Comparison of ENCODE assay signal across 9 cellular contexts in genomic region chr3:100399341-100400071, GRCh38. TPM values are rescaled to one million over a fixed set of nuclear protein-coding genes. Genes with fewer than 3 reads are reported as not detected.
A peak's percentile ranks its signal among the peaks of the same experiment; 100 is the strongest.
DNase-seq lines count a peak whose midpoint lies in the region; ATAC-seq, FAIRE-seq and TF ChIP-seq lines count a peak whose summit lies in the region.
"Had no signal": no experiment of that assay in that cellular context is flagged by ENCODE, and none has a peak within 500 bp of the region (broad histone marks: within the 10 kb centered on the region; RNA-seq: fewer than 3 reads in every experiment).

No MANE protein-coding gene starts in this region.

- no peak for TF ChIP-seq CTCF in lung (IDR thresholded peaks at IDR 0.05; ENCODE audit: control extremely low read depth, extremely low read depth)
- no peak for TF ChIP-seq CTCF in upper lobe of left lung (IDR thresholded peaks at IDR 0.05)

- ATAC-seq in activated T-cell treated with anti-CD3 and anti-CD28 coated beads, Interleukin-2, amount 50 U/mL, for 72 hours (replicated peaks in 1 of 2): no peak
- ATAC-seq in lung (ENCODE audit: insufficient read depth, low FRiP score) (no peak), upper lobe of left lung (ENCODE audit: low FRiP score in 2 of 2) (no peak), GM21529 (IDR thresholded peaks at IDR 0.05; ENCODE audit: unreplicated experiment) (no peak)

- peak overlapping the region; percentile 93 to 100 for H3K4me3 Mint-ChIP-seq in activated T-cell treated with anti-CD3 and anti-CD28 coated beads, Interleukin-2, amount 50 U/mL, for 72 hours

- DNase-seq in activated T-cell treated with anti-CD3 and anti-CD28 coated beads, Interleukin-2, amount 50 U/mL, for 72 hours: no peak
- no peak for DNase-seq in activated T-cell treated with anti-CD3 and anti-CD28 coated beads, Interleukin-2, amount 50 U/mL, for 48 hours
- DNase-seq in adipocyte (ENCODE audit: low read depth) (no peak), lung (ENCODE audit: low spot score) (no peak), upper lobe of left lung (peak in 1 of 2 donors; percentile 11), inferior parietal cortex (ENCODE audit: extremely low spot score) (no peak), urothelium cell line (ENCODE audit: low spot score) (no peak)
- DNase-seq: NCI-H2029 treated with DMSO at 0.1 percent for 48 hours had no signal

- H3K27me3 Mint-ChIP-seq in activated T-cell treated with anti-CD3 and anti-CD28 coated beads, Interleukin-2, amount 50 U/mL, for 72 hours (ENCODE audit: low read depth): no peaks in the 10 kb centered on the region

- H3K4me1 ChIP-seq in adipocyte (ENCODE audit: control insufficient read depth, insufficient read depth, low read length) (peaks cover 33% of the 10 kb centered on the region), lung (ENCODE audit: control insufficient read depth in 2 of 2, insufficient read depth in 2 of 2, low read length in 2 of 2) (peaks cover 5 to 25% of the 10 kb centered on the region in 2 donors), upper lobe of left lung (peaks cover 25 to 43% (median 34%) of the 10 kb centered on the region in 4 donors)

- H3K27ac ChIP-seq in lung (ENCODE audit: low read depth in 1 of 2, low read length in 1 of 2): peak overlapping the region in 1 of 2 donors; percentile 41
- H3K27ac ChIP-seq in upper lobe of left lung: peak overlapping the region in 2 of 4 donors; percentile 6 to 93

- H3K9ac ChIP-seq in adipocyte (ENCODE audit: low read length): peak overlapping the region; percentile 97

- H3K36me3 Mint-ChIP-seq in activated T-cell treated with anti-CD3 and anti-CD28 coated beads, Interleukin-2, amount 50 U/mL, for 72 hours (ENCODE audit: insufficient read depth in 2 of 2): peaks cover 2 to 4% of the 10 kb centered on the region in 2 donors

- WGBS in lung, 2 donors: 56 to 59% methylated on average over 9 of the region's 9 CpGs
- WGBS in upper lobe of left lung, 2 donors: 60 to 62% methylated on average over 9 of the region's 9 CpGs

- FAIRE-seq in urothelium cell line (lab: Jason Lieb, UNC): no peak

- H3K9me3 Mint-ChIP-seq in activated T-cell treated with anti-CD3 and anti-CD28 coated beads, Interleukin-2, amount 50 U/mL, for 72 hours: peaks cover 0 to 1% of the 10 kb centered on the region in 2 donors

- no peaks in the 10 kb centered on the region for H3K9me3 ChIP-seq in adipocyte (ENCODE audit: control insufficient read depth, low read length)
- no peaks in the 10 kb centered on the region for H3K9me3 ChIP-seq in lung (ENCODE audit: control insufficient read depth in 2 of 2, insufficient read depth in 1 of 2, low read length in 1 of 2)
- no peaks in the 10 kb centered on the region for H3K9me3 ChIP-seq in upper lobe of left lung

- H3K4me3 ChIP-seq in adipocyte (ENCODE audit: low read length) (peak overlapping the region; percentile 94), lung (peak overlapping the region; percentile 33), upper lobe of left lung (peak overlapping the region; percentile 32 to 84 (median 82))

- H3K36me3 ChIP-seq in adipocyte (ENCODE audit: control insufficient read depth, insufficient read depth, low read length, severe bottlenecking) (no peaks in the 10 kb centered on the region), lung (ENCODE audit: control insufficient read depth in 2 of 2, insufficient read depth in 2 of 2, low read length in 2 of 2) (no peaks in the 10 kb centered on the region), upper lobe of left lung (no peaks in the 10 kb centered on the region)

- peaks cover 81% of the 10 kb centered on the region for H3K4me1 Mint-ChIP-seq in activated T-cell treated with anti-CD3 and anti-CD28 coated beads, Interleukin-2, amount 50 U/mL, for 72 hours (ENCODE audit: low read depth)

- H3K27ac Mint-ChIP-seq in activated T-cell treated with anti-CD3 and anti-CD28 coated beads, Interleukin-2, amount 50 U/mL, for 72 hours: peak overlapping the region; percentile 97

- H3K27me3 ChIP-seq in adipocyte (replicated peaks; ENCODE audit: control insufficient read depth, insufficient read depth, low read length) (no peaks in the 10 kb centered on the region), lung (ENCODE audit: control insufficient read depth, insufficient read depth) (no peaks in the 10 kb centered on the region), upper lobe of left lung (no peaks in the 10 kb centered on the region)

- no peak for TF ChIP-seq POLR2A in upper lobe of left lung (IDR thresholded peaks at IDR 0.05)

- no peak for TF ChIP-seq EP300 in upper lobe of left lung (IDR thresholded peaks at IDR 0.05)

RNA-seq across cellular contexts. Expression of gene TOMM70, which starts 1.4 kb away (rescaled TPM):
- 10 to 100 TPM; 42.9 to 48.1 TPM for total RNA-seq in activated T-cell treated with anti-CD3 and anti-CD28 coated beads, Interleukin-2, amount 50 U/mL, for 72 hours
- total RNA-seq in lung: 10 to 100 TPM; 27.5 to 56.9 TPM
- polyA plus RNA-seq in lung: 10 to 100 TPM; 15.9 to 17.8 TPM
- total RNA-seq in upper lobe of left lung: 10 to 100 TPM; 14.1 to 38.4 (median 30.2) TPM

RNA-seq across cellular contexts. Expression of gene LNP1, which starts 1.8 kb away (rescaled TPM):
- total RNA-seq in activated T-cell treated with anti-CD3 and anti-CD28 coated beads, Interleukin-2, amount 50 U/mL, for 72 hours: 1 to 10 TPM; 3.1 to 3.2 TPM
- total RNA-seq in lung (1 to 10 TPM; 3.3 to 5.8 TPM), upper lobe of left lung (1 to 10 TPM; 1.4 to 5.2 (median 2.1) TPM)
- polyA plus RNA-seq in lung: 1 to 10 TPM; 1.1 TPM

Comparison
In these comparisons a context has a peak if more than half of its experiments do, and no peak if none do; other contexts are left out.
1. H3K4me3 ChIP-seq: peak in every context shown above with its lines; median percentile 94 in adipocyte; 82 in upper lobe of left lung; 33 in lung.